19 cellular contexts compared by ENCODE assay signal in the genomic region with DNA sequence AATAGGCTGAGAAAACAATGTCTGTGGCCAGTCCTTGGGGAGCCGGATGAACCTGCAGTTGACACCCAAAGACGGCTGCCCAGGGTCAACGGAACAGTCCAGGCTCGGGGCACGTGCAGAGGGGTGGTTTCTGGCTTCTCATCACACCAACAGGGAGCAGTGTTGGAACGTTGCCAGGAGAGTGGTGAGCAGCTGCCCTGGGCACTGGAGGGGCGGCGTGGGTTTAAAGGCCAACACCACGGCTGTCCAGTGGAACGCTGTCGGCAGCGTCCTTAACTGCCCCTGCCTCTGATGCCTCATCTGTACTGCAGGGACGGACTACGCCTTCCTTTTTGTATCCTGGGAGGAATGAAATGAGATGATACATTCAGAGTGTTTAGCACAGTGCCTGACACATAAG. TPM values are rescaled to one million over a fixed set of nuclear protein-coding genes. Genes with fewer than 3 reads are reported as not detected.
DNase-seq lines count a peak whose midpoint lies in the region; ATAC-seq and TF ChIP-seq lines count a peak whose summit lies in the region.
"Had no signal": no experiment of that assay in that cellular context is flagged by ENCODE, and none has a peak within 500 bp of the region (broad histone marks: within the 10 kb centered on the region; RNA-seq: fewer than 3 reads in every experiment).

No MANE protein-coding gene starts in this region.

- no peak overlapping the region for H3K4me3 ChIP-seq in heart left ventricle
- H3K4me3 ChIP-seq in ascending aorta = no peak overlapping the region
- H3K4me3 ChIP-seq in lung = no peak overlapping the region

- no peak for TF ChIP-seq CTCF in heart left ventricle (IDR thresholded peaks at IDR 0.05)
- no peak for TF ChIP-seq CTCF in ascending aorta (IDR thresholded peaks at IDR 0.05)
- TF ChIP-seq CTCF in lung (IDR thresholded peaks at IDR 0.05; ENCODE audit: control extremely low read depth, extremely low read depth) = no peak

- TF ChIP-seq POLR2A in heart left ventricle (IDR thresholded peaks at IDR 0.05) = no peak

- 58 to 63% (median 59%) methylated on average over 14 of the region's 14 CpGs for WGBS in heart left ventricle, 4 donors
- WGBS in lung, 2 donors = 68 to 76% methylated on average over 14 of the region's 14 CpGs

- intact Hi-C loops in heart left ventricle (cut with DNase I) = loop anchor here in 1 of 10 donors (10.0 kb wide), 1 partner anchor 145 kb away; no protein-coding TSS in a partner anchor
- intact Hi-C loops in Right ventricle myocardium inferior (cut with DNase I) = no loop called here
- intact Hi-C loops in ascending aorta (cut with DNase I) = loop anchor here (2.0 kb wide), 1 partner anchor 21 kb away; no protein-coding TSS in a partner anchor

- ATAC-seq in heart left ventricle (peak in 2 of 4 donors; percentile 28 to 44), Right ventricle myocardium inferior (no peak), lung (ENCODE audit: insufficient read depth, low FRiP score) (no peak)
- ATAC-seq: natural killer cell treated with Interleukin-12 subunit alpha and Interleukin-12 subunit beta and Interleukin-15 and Interleukin-18, amount 100 ng/mL, for 72 hours; WTC11 had no signal

- peaks cover 0 to 39% (median 0%) of the 10 kb centered on the region in 9 donors for H3K36me3 ChIP-seq in heart left ventricle
- H3K36me3 ChIP-seq in ascending aorta = peaks cover under 1 to 29% of the 10 kb centered on the region in 2 donors
- H3K36me3 ChIP-seq in lung (ENCODE audit: control insufficient read depth in 2 of 2, insufficient read depth in 2 of 2, low read length in 2 of 2) = peaks cover 0 to 6% of the 10 kb centered on the region in 2 donors

- no peaks in the 10 kb centered on the region for H3K9me3 ChIP-seq in heart left ventricle
- no peaks in the 10 kb centered on the region for H3K9me3 ChIP-seq in ascending aorta
- H3K9me3 ChIP-seq in lung (ENCODE audit: control insufficient read depth in 2 of 2, insufficient read depth in 1 of 2, low read length in 1 of 2) = no peaks in the 10 kb centered on the region

- DNase-seq in heart left ventricle (no peak), Right ventricle myocardium inferior (ENCODE audit: missing footprints) (no peak), ascending aorta (ENCODE audit: low spot score in 2 of 2) (no peak), lung (ENCODE audit: low spot score) (no peak), SIG-M5 (lab: John Stamatoyannopoulos, UW) (no peak), HCEC 1CT (no peak)
- no peak for DNase-seq in activated effector memory CD4-positive, alpha-beta T cell treated with anti-CD3 and anti-CD28 coated beads, Interleukin-2, amount 50 U/mL, for 16 hours
- DNase-seq: activated CD4-positive, alpha-beta memory T cell treated with anti-CD3 and anti-CD28 coated beads for 36 hours; activated naive CD4-positive, alpha-beta T cell treated with anti-CD3 and anti-CD28 coated beads for 36 hours; activated T-cell treated with anti-CD3 and anti-CD28 coated beads, Interleukin-2, amount 50 U/mL, for 1 hour; CD8-positive, alpha-beta memory T cell; central memory CD4-positive, alpha-beta T cell; effector CD4-positive, alpha-beta T cell; NCI-H1930; small intestine; stimulated activated CD4-positive, alpha-beta T cell treated with anti-CD3 and anti-CD28 coated beads, Interleukin-4, amount 100 ng/mL, for 1 hour; T-helper 2 cell had no signal

- H3K4me1 ChIP-seq in heart left ventricle (peaks cover 0 to 95% (median 62%) of the 10 kb centered on the region in 12 donors), ascending aorta (peaks cover 0 to 32% of the 10 kb centered on the region in 2 donors), lung (ENCODE audit: control insufficient read depth in 2 of 2, insufficient read depth in 2 of 2, low read length in 2 of 2) (peaks cover 2 to 32% of the 10 kb centered on the region in 2 donors)

- H3K27me3 ChIP-seq in heart left ventricle (peaks cover 0 to 55% (median 0%) of the 10 kb centered on the region in 9 donors), ascending aorta (no peaks in the 10 kb centered on the region), lung (ENCODE audit: control insufficient read depth, insufficient read depth) (no peaks in the 10 kb centered on the region)

- H3K27ac ChIP-seq in heart left ventricle (peak overlapping the region; percentile 37 to 81 (median 66)), ascending aorta (peak overlapping the region; percentile 23 to 58), lung (ENCODE audit: low read depth in 1 of 2, low read length in 1 of 2) (peak overlapping the region; percentile 1 to 43)

RNA-seq across cellular contexts. Expression of a gene that starts 19.8 kb away (rescaled TPM):
- total RNA-seq in heart left ventricle (10 to 100 TPM; 10.4 to 51.7 (median 22.7) TPM), Right ventricle myocardium inferior (25.6 TPM), ascending aorta (82.8 TPM), lung (10 to 100 TPM; 41.9 to 93.7 TPM)
- polyA plus RNA-seq in heart left ventricle (10 to 100 TPM; 10.4 to 10.5 TPM), lung (10 to 100 TPM; 11.3 to 12.2 TPM)
- polyA plus RNA-seq: CD8-positive, alpha-beta memory T cell had no signal
